Comparison of ENCODE assay signal across 1 cellular context in genomic region chr14:54568821-54569591, GRCh38.
TF ChIP-seq lines count a peak whose summit lies in the region.

No MANE protein-coding gene starts in this region.

TF ChIP-seq in H1, 55 proteins besides CTCF, POLR2A, EP300 and RAD21:
- no peak for TF ChIP-seq USF2 (IDR thresholded peaks at IDR 0.05; ENCODE audit: low read length)
